24 cellular contexts compared by ENCODE assay signal in genomic region chr6:9806195-9806594, GRCh38.
"Had no signal": no experiment of that assay in that cellular context is flagged by ENCODE, and none has a peak within 500 bp of the region (broad histone marks: within the 10 kb centered on the region; RNA-seq: fewer than 3 reads in every experiment).

No MANE protein-coding gene starts in this region.

- H3K4me2 ChIP-seq: KMS-11 had no signal

- DNase-seq: MV-4-11; NCI-H1092; NCI-H1105 treated with DMSO at 0.1 percent for 48 hours; NCI-H1436; NCI-H187; NCI-H2029; NCI-H2081 treated with DMSO at 0.1 percent for 48 hours; NCI-H2171; NCI-H226; NCI-H446; NCI-H510A; NCI-H524 treated with DMSO at 0.1 percent for 48 hours; NCI-H69; NCI-H774; NK-92 treated with Interleukin-12 subunit alpha and Interleukin-12 subunit beta, amount 100 ng/mL, for 24 hours; PC-3; SHP77 treated with DMSO at 0.1 percent for 48 hours; SJCRH30; T-helper 2 cell had no signal

- H3K4me1 ChIP-seq: SJCRH30 had no signal

- H3K9me3 ChIP-seq: SJCRH30 had no signal

- H3K4me3 ChIP-seq: K562, SJCRH30 had no signal

- H3K27ac ChIP-seq: HL-60, KMS-11, SJCRH30 had no signal

- ATAC-seq: K562, Panc1, PC-3, Right ventricle myocardium inferior had no signal

- H3K9ac ChIP-seq: KMS-11 had no signal

- H3K27me3 ChIP-seq: SJCRH30 had no signal

- H3K36me3 ChIP-seq: SJCRH30 had no signal
